ENCODE assay signal across 3 cellular contexts in genomic region chr2:87672404-87672803, GRCh38.
A peak's percentile ranks its signal among the peaks of the same experiment; 100 is the strongest.
DNase-seq lines count a peak whose midpoint lies in the region; ATAC-seq, FAIRE-seq and TF ChIP-seq lines count a peak whose summit lies in the region.
"Not testable (repeated sequence)": the region's sequence is repeated elsewhere in the genome, so short reads cannot be mapped to it uniquely, and the experiment has no call there.

No MANE protein-coding gene starts in this region.

- not testable (repeated sequence) for H3K4me3 Mint-ChIP-seq in activated CD4-positive, alpha-beta T cell treated with anti-CD3 and anti-CD28 coated beads, Interleukin-2, amount 10 ng/mL, durations not matched to agents 24 days and 14 days

- peak; percentile 92 for ATAC-seq in body of pancreas
- ATAC-seq in pancreas = peak; percentile 85 to 93 (median 92)

- H3K27me3 Mint-ChIP-seq in activated CD4-positive, alpha-beta T cell treated with anti-CD3 and anti-CD28 coated beads, Interleukin-2, amount 10 ng/mL, durations not matched to agents 24 days and 14 days = not testable (repeated sequence)

- H3K36me3 ChIP-seq in body of pancreas (replicated peaks in 1 of 2; ENCODE audit: insufficient read depth in 1 of 2, low read depth in 2 of 2); pancreas: not testable (repeated sequence)

- DNase-seq in activated CD4-positive, alpha-beta T cell treated with anti-CD3 and anti-CD28 coated beads, Interleukin-2, amount 10 ng/mL, durations not matched to agents 24 days and 14 days = peak; percentile 40
- DNase-seq in body of pancreas (peak; percentile 86 to 91 (median 88)), pancreas (peak; percentile 66 to 89 (median 80))

- intact Hi-C loops in activated CD4-positive, alpha-beta T cell treated with anti-CD3 and anti-CD28 coated beads, Interleukin-2, amount 10 ng/mL, durations not matched to agents 24 days and 14 days (cut with micrococcal nuclease); body of pancreas (cut with DNase I); pancreas (cut with DNase I): not testable (repeated sequence)

- TF ChIP-seq POLR2A in body of pancreas (IDR thresholded peaks at IDR 0.05) = not testable (repeated sequence)

- not testable (repeated sequence) for H3K4me1 Mint-ChIP-seq in activated CD4-positive, alpha-beta T cell treated with anti-CD3 and anti-CD28 coated beads, Interleukin-2, amount 10 ng/mL, durations not matched to agents 24 days and 14 days

- not testable (repeated sequence) for H3K27ac ChIP-seq in body of pancreas, pancreas

- not testable (repeated sequence) for H3K9me3 ChIP-seq in body of pancreas, pancreas

- not testable (repeated sequence) for H3K9me3 Mint-ChIP-seq in activated CD4-positive, alpha-beta T cell treated with anti-CD3 and anti-CD28 coated beads, Interleukin-2, amount 10 ng/mL, durations not matched to agents 24 days and 14 days

- WGBS in body of pancreas, 2 donors = 50% methylated on average over 1 of the region's 4 CpGs; no CpG with 5 or more reads in 1 of the 2 donors
- 31 to 56% methylated on average over 3 to 4 of the region's 4 CpGs for WGBS in pancreas, 2 donors

- H3K27me3 ChIP-seq in body of pancreas, pancreas: not testable (repeated sequence)

- not testable (repeated sequence) for FAIRE-seq in pancreas (lab: Jason Lieb, UNC)

- not testable (repeated sequence) for H3K27ac Mint-ChIP-seq in activated CD4-positive, alpha-beta T cell treated with anti-CD3 and anti-CD28 coated beads, Interleukin-2, amount 10 ng/mL, durations not matched to agents 24 days and 14 days

- not testable (repeated sequence) for H3K36me3 Mint-ChIP-seq in activated CD4-positive, alpha-beta T cell treated with anti-CD3 and anti-CD28 coated beads, Interleukin-2, amount 10 ng/mL, durations not matched to agents 24 days and 14 days (ENCODE audit: low read depth)

- H3K4me3 ChIP-seq in body of pancreas, pancreas: not testable (repeated sequence)

- peaks cover 14% of the 10 kb centered on the region for H3K4me1 ChIP-seq in body of pancreas
- H3K4me1 ChIP-seq in pancreas = not testable (repeated sequence)

- TF ChIP-seq CTCF in body of pancreas (IDR thresholded peaks at IDR 0.05); pancreas (IDR thresholded peaks at IDR 0.05): not testable (repeated sequence)
